Comparison of ENCODE assay signal across 1 cellular context in the genomic region with DNA sequence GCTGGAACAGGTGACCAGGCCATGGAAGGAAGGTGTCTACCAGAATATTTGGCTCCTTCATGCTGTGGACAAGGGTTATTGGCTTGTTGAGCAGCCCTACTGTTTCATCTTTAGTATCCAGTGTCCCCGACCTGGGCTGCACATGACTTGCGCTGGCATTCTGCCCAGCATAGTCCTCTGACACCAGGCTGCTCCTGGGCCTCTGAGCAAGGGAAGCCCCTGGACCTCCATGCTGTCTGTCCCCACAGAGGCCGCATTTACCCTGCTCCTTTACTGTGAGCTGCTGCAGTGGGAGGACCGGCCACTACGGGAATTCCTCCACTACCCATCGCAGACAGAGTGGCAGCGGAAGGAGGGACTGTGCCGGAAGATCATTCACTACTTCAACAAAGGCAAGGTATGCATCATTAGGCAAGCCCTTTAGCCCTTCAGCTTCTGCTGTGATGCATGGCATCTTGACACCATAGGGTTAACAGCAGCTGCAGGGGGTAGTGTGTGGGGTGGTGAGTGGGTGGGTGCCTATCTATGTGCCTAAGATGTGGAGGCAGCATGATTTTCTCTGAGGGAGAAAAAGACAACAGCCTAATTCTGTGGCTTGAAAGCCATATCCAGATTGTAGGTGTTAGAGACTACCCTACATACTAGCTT.
TF ChIP-seq lines count a peak whose summit lies in the region.

No MANE protein-coding gene starts in this region.

TF ChIP-seq in SK-N-SH, 30 proteins besides CTCF, POLR2A, EP300 and RAD21:
- TF ChIP-seq, protein P1, sequence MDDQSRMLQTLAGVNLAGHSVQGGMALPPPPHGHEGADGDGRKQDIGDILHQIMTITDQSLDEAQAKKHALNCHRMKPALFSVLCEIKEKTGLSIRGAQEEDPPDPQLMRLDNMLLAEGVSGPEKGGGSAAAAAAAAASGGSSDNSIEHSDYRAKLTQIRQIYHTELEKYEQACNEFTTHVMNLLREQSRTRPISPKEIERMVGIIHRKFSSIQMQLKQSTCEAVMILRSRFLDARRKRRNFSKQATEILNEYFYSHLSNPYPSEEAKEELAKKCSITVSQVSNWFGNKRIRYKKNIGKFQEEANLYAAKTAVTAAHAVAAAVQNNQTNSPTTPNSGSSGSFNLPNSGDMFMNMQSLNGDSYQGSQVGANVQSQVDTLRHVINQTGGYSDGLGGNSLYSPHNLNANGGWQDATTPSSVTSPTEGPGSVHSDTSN (IDR thresholded peaks at IDR 0.05): no peak
- no peak for TF ChIP-seq GATA2 (CRISPR knock-in tag; IDR thresholded peaks at IDR 0.05)
- no peak for TF ChIP-seq YY1 (IDR thresholded peaks at IDR 0.05; ENCODE audit: low read depth)
- no peak for TF ChIP-seq FOXM1 (IDR thresholded peaks at IDR 0.05; ENCODE audit: low read depth)
- TF ChIP-seq, protein P2, sequence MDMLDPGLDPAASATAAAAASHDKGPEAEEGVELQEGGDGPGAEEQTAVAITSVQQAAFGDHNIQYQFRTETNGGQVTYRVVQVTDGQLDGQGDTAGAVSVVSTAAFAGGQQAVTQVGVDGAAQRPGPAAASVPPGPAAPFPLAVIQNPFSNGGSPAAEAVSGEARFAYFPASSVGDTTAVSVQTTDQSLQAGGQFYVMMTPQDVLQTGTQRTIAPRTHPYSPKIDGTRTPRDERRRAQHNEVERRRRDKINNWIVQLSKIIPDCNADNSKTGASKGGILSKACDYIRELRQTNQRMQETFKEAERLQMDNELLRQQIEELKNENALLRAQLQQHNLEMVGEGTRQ (IDR thresholded peaks at IDR 0.05; ENCODE audit: borderline replicate concordance, low read depth, low read length): no peak
- no peak for TF ChIP-seq GABPA (IDR thresholded peaks at IDR 0.05; ENCODE audit: low read depth)
- TF ChIP-seq SMC3 (IDR thresholded peaks at IDR 0.05; ENCODE audit: low read depth, low read length): no peak
- TF ChIP-seq JUND (IDR thresholded peaks at IDR 0.05): no peak
- TF ChIP-seq, protein P3, sequence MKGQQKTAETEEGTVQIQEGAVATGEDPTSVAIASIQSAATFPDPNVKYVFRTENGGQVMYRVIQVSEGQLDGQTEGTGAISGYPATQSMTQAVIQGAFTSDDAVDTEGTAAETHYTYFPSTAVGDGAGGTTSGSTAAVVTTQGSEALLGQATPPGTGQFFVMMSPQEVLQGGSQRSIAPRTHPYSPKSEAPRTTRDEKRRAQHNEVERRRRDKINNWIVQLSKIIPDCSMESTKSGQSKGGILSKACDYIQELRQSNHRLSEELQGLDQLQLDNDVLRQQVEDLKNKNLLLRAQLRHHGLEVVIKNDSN (IDR thresholded peaks at IDR 0.05; ENCODE audit: borderline replicate concordance, low read depth): no peak
- no peak for TF ChIP-seq TEAD4 (IDR thresholded peaks at IDR 0.05; ENCODE audit: borderline replicate concordance, insufficient read depth)
- no peak for TF ChIP-seq RCOR1 (IDR thresholded peaks at IDR 0.05; ENCODE audit: low read length)
- no peak for TF ChIP-seq RFX5 (IDR thresholded peaks at IDR 0.05; ENCODE audit: low read length)
- TF ChIP-seq FOSL2 (IDR thresholded peaks at IDR 0.05; ENCODE audit: borderline replicate concordance, low read depth): no peak
